Comparison of ENCODE assay signal across 14 cellular contexts in the genomic region with DNA sequence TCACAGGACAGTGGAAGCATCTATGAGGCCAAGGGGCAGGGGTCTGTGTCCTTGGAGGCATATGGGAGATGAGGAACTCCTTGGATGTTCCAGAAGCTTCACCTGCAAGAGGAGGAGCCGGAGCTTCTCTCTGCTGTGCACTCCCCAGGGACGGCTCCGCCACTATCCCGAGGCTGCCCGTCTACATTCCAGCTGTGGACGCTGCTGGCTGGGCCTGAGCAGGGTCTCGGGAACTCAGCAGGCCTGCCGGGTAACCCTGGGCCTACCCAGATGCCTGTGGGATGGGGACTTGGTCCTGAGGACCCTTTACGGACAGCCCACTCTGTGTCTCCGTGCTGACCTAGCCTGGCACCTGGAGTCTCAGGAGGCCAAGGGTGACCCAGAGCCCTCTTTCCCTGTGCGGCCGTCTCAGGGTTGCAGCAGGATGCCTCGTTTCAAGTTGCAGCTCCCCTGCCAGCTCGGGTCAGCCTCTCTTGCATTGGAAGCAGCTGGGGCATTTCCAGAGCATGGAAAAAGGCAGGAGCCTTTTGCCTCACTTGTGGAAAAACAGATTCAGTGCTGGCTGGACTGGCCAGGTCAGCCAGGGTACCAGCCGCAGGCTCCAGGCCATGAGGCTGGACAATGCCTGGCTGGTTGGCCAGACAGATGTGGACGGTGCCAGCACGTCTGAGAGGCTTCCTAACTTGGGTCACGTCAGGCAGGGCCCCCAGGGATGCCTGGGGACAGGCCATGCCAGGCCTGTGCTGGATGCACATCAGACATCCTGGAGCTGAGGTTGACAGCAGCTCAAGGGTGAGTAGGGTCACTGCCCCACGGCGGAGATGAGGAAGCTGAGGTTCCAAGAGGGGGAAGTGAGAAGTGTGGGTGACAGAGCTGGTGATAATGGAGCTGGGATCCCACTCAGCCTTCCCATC. TPM values are rescaled to one million over a fixed set of nuclear protein-coding genes. Genes with fewer than 3 reads are reported as not detected.
DNase-seq lines count a peak whose midpoint lies in the region; ATAC-seq, FAIRE-seq and TF ChIP-seq lines count a peak whose summit lies in the region.
"Had no signal": no experiment of that assay in that cellular context is flagged by ENCODE, and none has a peak within 500 bp of the region (broad histone marks: within the 10 kb centered on the region; RNA-seq: fewer than 3 reads in every experiment).

No MANE protein-coding gene starts in this region.

- POLR2A ChIA-PET in GM12878 (lab: Charles Lee): interaction anchor here (0.8 kb wide), 1 partner anchor 14 kb away, joined by 3 read pairs; no protein-coding TSS in a partner anchor
- POLR2A ChIA-PET in HepG2 (lab: Yijun Ruan, JAX): no interaction called here

- RAD21 ChIA-PET in GM12878 (lab: Charles Lee; ENCODE audit: unreplicated experiment): no interaction called here

- TF ChIP-seq EP300 in GM12878 (IDR thresholded peaks at IDR 0.05; ENCODE audit: borderline replicate concordance in 1 of 2, control insufficient read depth in 1 of 2, low read depth in 2 of 2, low read length in 2 of 2): no peak
- TF ChIP-seq EP300 in HepG2 (IDR thresholded peaks at IDR 0.05; ENCODE audit: low read depth in 2 of 2, low read length in 2 of 2): no peak
- TF ChIP-seq EP300 in HepG2 (CRISPR knock-in tag; IDR thresholded peaks at IDR 0.05; ENCODE audit: borderline replicate concordance): no peak
- TF ChIP-seq EP300 in suprapubic skin (IDR thresholded peaks at IDR 0.05): no peak

- no peaks in the 10 kb centered on the region for H3K9me3 ChIP-seq in GM12878 (replicated peaks; ENCODE audit: control insufficient read depth, insufficient read depth, low read length)
- no peaks in the 10 kb centered on the region for H3K9me3 ChIP-seq in HepG2 (ENCODE audit: low read length)
- H3K9me3 ChIP-seq in suprapubic skin: no peaks in the 10 kb centered on the region
- H3K9me3 ChIP-seq: esophagus squamous epithelium had no signal

- H3K36me3 ChIP-seq in GM12878 (ENCODE audit: control insufficient read depth in 2 of 2, insufficient read depth in 2 of 2, low read length in 1 of 2): no peaks in the 10 kb centered on the region
- H3K36me3 ChIP-seq in HepG2 (replicated peaks in 1 of 2; ENCODE audit: control insufficient read depth in 1 of 2, insufficient read depth in 2 of 2, low read length in 2 of 2): no peaks in the 10 kb centered on the region
- H3K36me3 ChIP-seq in suprapubic skin: no peaks in the 10 kb centered on the region
- H3K36me3 ChIP-seq: esophagus squamous epithelium had no signal

- no peaks in the 10 kb centered on the region for H3K4me1 ChIP-seq in GM12878 (ENCODE audit: control insufficient read depth, insufficient read depth, low read length)
- peaks cover 66% of the 10 kb centered on the region for H3K4me1 ChIP-seq in HepG2 (ENCODE audit: insufficient read depth, low read length)
- peaks cover 3% of the 10 kb centered on the region for H3K4me1 ChIP-seq in suprapubic skin
- H3K4me1 ChIP-seq: esophagus squamous epithelium had no signal

- no peaks in the 10 kb centered on the region for H3K27me3 ChIP-seq in GM12878 (replicated peaks in 1 of 2; ENCODE audit: control insufficient read depth in 2 of 2, insufficient read depth in 2 of 2, low read length in 1 of 2)
- peaks cover 0 to 78% of the 10 kb centered on the region in 2 experiments; a peak in 3 of 5 replicates for H3K27me3 ChIP-seq in HepG2 (ENCODE audit: control insufficient read depth in 1 of 2, insufficient read depth in 2 of 2, low read length in 2 of 2)
- H3K27me3 ChIP-seq in suprapubic skin: no peaks in the 10 kb centered on the region

- H4K20me1 ChIP-seq in GM12878 (ENCODE audit: control insufficient read depth, insufficient read depth): peaks cover 2% of the 10 kb centered on the region; the same call in 1 of the 2 replicates
- H4K20me1 ChIP-seq in HepG2 (ENCODE audit: insufficient read depth, low read length): no peaks in the 10 kb centered on the region

- TF ChIP-seq CTCF in GM12878 (IDR thresholded peaks at IDR 0.05 in 2 of 3, conservative IDR thresholded peaks at IDR 0.05 in 1 of 3; ENCODE audit: control insufficient read depth in 2 of 3, extremely low read depth in 1 of 3, insufficient read depth in 1 of 3, low read depth in 3 of 3, low read length in 3 of 3) (no peak), HepG2 (CRISPR knock-in tag; IDR thresholded peaks at IDR 0.05) (no peak), suprapubic skin (IDR thresholded peaks at IDR 0.05) (no peak)

- no peak overlapping the region for H3K4me2 ChIP-seq in GM12878 (ENCODE audit: control insufficient read depth, insufficient read depth)
- H3K4me2 ChIP-seq in HepG2 (ENCODE audit: low read depth, low read length): peak overlapping the region; percentile 14; the same call in 1 of the 2 replicates

- SMC1A ChIA-PET in GM12878 (lab: Charles Lee; ENCODE audit: uncharacterized antibody, unreplicated experiment): interaction anchor here (0.5 to 7.8 kb wide), 5 partner anchors 31 to 93 kb away, joined by 3 to 62 read pairs (median 3); no protein-coding TSS in a partner anchor

- peak; percentile 87 for DNase-seq in MV-4-11 (lab: John Stamatoyannopoulos, UW)
- no peak for DNase-seq in GM12878 (ENCODE audit: low read depth, low spot score)
- no peak for DNase-seq in HepG2 (ENCODE audit: low spot score)
- peak; percentile 55 to 68 for DNase-seq in suprapubic skin (ENCODE audit: low spot score in 2 of 2)
- DNase-seq in DMS79 (lab: John Stamatoyannopoulos, UW): no peak
- no peak for DNase-seq in NCI-H226
- DNase-seq in GM19239 (ENCODE audit: insufficient read length, low spot score): no peak
- DNase-seq: activated CD4-positive, CD25-positive, alpha-beta regulatory T cell treated with anti-CD3 and anti-CD28 coated beads, Interleukin-2, amount 50 U/mL, for 72 hours; activated effector memory CD4-positive, alpha-beta T cell treated with anti-CD3 and anti-CD28 coated beads, Interleukin-2, amount 50 U/mL, for 16 hours; esophagus squamous epithelium had no signal

- no peak overlapping the region for H3K4me3 ChIP-seq in GM12878
- no peak overlapping the region for H3K4me3 ChIP-seq in HepG2 (replicated peaks in 1 of 3; ENCODE audit: insufficient read depth in 1 of 3, low read depth in 2 of 3, low read length in 3 of 3)
- H3K4me3 ChIP-seq in suprapubic skin: no peak overlapping the region
- H3K4me3 ChIP-seq: esophagus squamous epithelium had no signal

- H2AFZ ChIP-seq in GM12878 (ENCODE audit: control insufficient read depth, low read depth, low read length) (no peak overlapping the region), HepG2 (ENCODE audit: low read length) (no peak overlapping the region)

- CTCF ChIA-PET in GM12878 (lab: Yijun Ruan, JAX): interaction anchor here (1.1 to 9.2 kb wide), 6 partner anchors 13 to 601 kb away, joined by 4 to 187 read pairs (median 4); no protein-coding TSS in a partner anchor
- CTCF ChIA-PET in HepG2 (lab: Yijun Ruan, JAX; ENCODE audit: low intra/inter-chr PET ratio, low total read pairs): no interaction called here

- H3K27ac ChIP-seq in GM12878 (ENCODE audit: control insufficient read depth, insufficient read depth): no peak overlapping the region
- no peak overlapping the region for H3K27ac ChIP-seq in HepG2 (ENCODE audit: extremely low read length, insufficient read depth, low read length)
- no peak overlapping the region for H3K27ac ChIP-seq in suprapubic skin
- H3K27ac ChIP-seq: esophagus squamous epithelium had no signal

- H3K9ac ChIP-seq in GM12878 (ENCODE audit: control insufficient read depth, insufficient read depth, low read length) (no peak overlapping the region), HepG2 (ENCODE audit: insufficient read depth, low read depth, low read length) (no peak overlapping the region)

- FAIRE-seq in GM12878 (lab: Jason Lieb, UNC): no peak
- FAIRE-seq in HepG2 (lab: Jason Lieb, UNC): no peak
- FAIRE-seq in GM19239 (lab: Jason Lieb, UNC): no peak

- no peaks in the 10 kb centered on the region for H3K79me2 ChIP-seq in GM12878 (ENCODE audit: control insufficient read depth, insufficient read depth, low read length)
- no peaks in the 10 kb centered on the region for H3K79me2 ChIP-seq in HepG2 (ENCODE audit: insufficient read depth, low read length)

- no TSS peak for BruUV-seq in GM12878 (replicated peaks; lab: Mats Ljungman, UMichigan)
- BruUV-seq in HepG2 (replicated peaks; lab: Mats Ljungman, UMichigan): no TSS peak

- ATAC-seq in GM12878: peak; percentile 41
- ATAC-seq in HepG2: peak; percentile 27
- ATAC-seq: stimulated activated effector memory CD8-positive, alpha-beta T cell treated with anti-CD3 and anti-CD28 coated beads, Interleukin-12 subunit alpha, Interleukin-12 subunit beta, amount 100 ng/mL, for 72 hours had no signal

- in situ Hi-C loops in GM12878 (cut with MboI) (loop anchor here (10.0 kb wide), 1 partner anchor 598 kb away; no protein-coding TSS in a partner anchor), HepG2 (cut with HindIII; ENCODE audit: extremely low pct_ligation_motif_present, low pct_unique_long_range_greater_than_20kb) (loop anchor here (5.0 kb wide), 1 partner anchor 260 kb away; a partner anchor contains a TSS)

- WGBS in GM12878 (ENCODE audit: insufficient coverage, insufficient replicate concordance, low lambda C conversion rate, missing lambda C conversion rate): 29% methylated on average over 20 of the region's 20 CpGs
- WGBS in HepG2 (ENCODE audit: low lambda C conversion rate): 38% methylated on average over 14 of the region's 20 CpGs
- 59% methylated on average over 8 of the region's 20 CpGs for WGBS in suprapubic skin

- intact Hi-C loops in GM12878 (cut with micrococcal nuclease; ENCODE audit: unreplicated experiment) (no loop called here), HepG2 (cut with micrococcal nuclease; ENCODE audit: unreplicated experiment) (no loop called here)

- TF ChIP-seq POLR2A in GM12878 (IDR thresholded peaks at IDR 0.05; ENCODE audit: low read depth, low read length) (no peak), HepG2 (IDR thresholded peaks at IDR 0.05; ENCODE audit: insufficient read depth in 1 of 2, low read depth in 2 of 2, low read length in 2 of 2) (no peak), suprapubic skin (IDR thresholded peaks at IDR 0.05) (no peak)

- TF ChIP-seq RAD21 in GM12878 (IDR thresholded peaks at IDR 0.05; ENCODE audit: insufficient read depth, low read depth, low read length) (no peak), HepG2 (CRISPR knock-in tag; IDR thresholded peaks at IDR 0.05) (no peak)

RNA-seq across cellular contexts. Expression of a gene that starts 41.5 kb away (rescaled TPM):
- total RNA-seq in GM12878 (2013; cell fraction: nucleolus; rRNA removed): not detected in 2 replicates
- total RNA-seq in GM12878 (2014; rRNA removed) (not detected in 2 replicates), GM12878 (2014; rRNA removed; fragmentation: Illumina TruSeq; extraction: Trizol) (not detected in 2 replicates), GM12878 (2021) (not detected in 2 replicates), HepG2 (2016; rRNA removed; fragmentation: Illumina TruSeq; extraction: Trizol) (not detected in 2 replicates), suprapubic skin (not detected)
- polyA plus RNA-seq in GM12878 (2011; ENCODE audit: low read depth): not detected
- polyA plus RNA-seq in GM12878 (2011; rRNA removed) (0.07 and 0.26 TPM in 2 replicates), GM12878 (2014; fragmentation: Illumina TruSeq; extraction: Trizol) (not detected in 2 replicates), GM12878 (2014; fragmentation: Nextera tagmentation; extraction: Ambion mirVana) (not detected), GM12878 (2014; rRNA removed) (not detected in 2 replicates), GM12878 (2016; fragmentation: Nextera tagmentation; extraction: Ambion mirVana) (not detected), HepG2 (2011; rRNA removed) (not detected in 2 replicates)
- 0.08 and 0.13 TPM in 2 replicates for polyA plus RNA-seq in GM12878 (2011; cell fraction: cytosol; rRNA removed)
- polyA plus RNA-seq in GM12878 (2011; cell fraction: nucleus; rRNA removed): 0.26 and 0.45 TPM in 2 replicates
- polyA plus RNA-seq in GM12878 (2012): not detected in 2 replicates
- polyA minus RNA-seq in GM12878 (2011; rRNA and poly(A)+ RNA removed): 0.15 TPM in 1 of 2 replicates, not detected in the other
- polyA minus RNA-seq in GM12878 (2011; cell fraction: cytosol; rRNA and poly(A)+ RNA removed): not detected in 2 replicates
- 0.19 and 0.60 TPM in 2 replicates for polyA minus RNA-seq in GM12878 (2011; cell fraction: nucleus; rRNA and poly(A)+ RNA removed)
- not detected in 2 replicates for total RNA-seq in HepG2 (2016; cell fraction: cytosol; rRNA removed; fragmentation: Illumina TruSeq; extraction: Trizol; ENCODE audit: low read depth)
- total RNA-seq in HepG2 (2016; cell fraction: insoluble cytoplasmic fraction; rRNA removed; fragmentation: Illumina TruSeq; extraction: Trizol): not detected in 2 replicates
- total RNA-seq in HepG2 (2016; cell fraction: membrane; rRNA removed; fragmentation: Illumina TruSeq; extraction: Trizol): not detected in 2 replicates
- total RNA-seq in HepG2 (2016; cell fraction: nucleus; rRNA removed; fragmentation: Illumina TruSeq; extraction: Trizol): not detected in 2 replicates
- not detected in 2 replicates for polyA plus RNA-seq in HepG2 (2011; cell fraction: cytosol; rRNA removed)
- not detected in 2 replicates for polyA plus RNA-seq in HepG2 (2011; cell fraction: nucleus; rRNA removed)
- 2.8 and 3.7 TPM in 2 replicates for polyA plus RNA-seq in HepG2 (2012)
- not detected in 2 replicates for polyA plus RNA-seq in HepG2 (2016; cell fraction: cytosol; fragmentation: Illumina TruSeq; extraction: Trizol; ENCODE audit: low read depth)
- not detected in 2 replicates for polyA plus RNA-seq in HepG2 (2016; cell fraction: insoluble cytoplasmic fraction; fragmentation: Illumina TruSeq; extraction: Trizol; ENCODE audit: low read depth)
- polyA plus RNA-seq in HepG2 (2016; cell fraction: membrane; fragmentation: Illumina TruSeq; extraction: Trizol; ENCODE audit: low read depth): not detected in 2 replicates
- not detected in 2 replicates for polyA plus RNA-seq in HepG2 (2016; cell fraction: nucleus; fragmentation: Illumina TruSeq; extraction: Trizol; ENCODE audit: insufficient read depth, low read depth)
- not detected in 2 replicates for polyA minus RNA-seq in HepG2 (2011; rRNA and poly(A)+ RNA removed; ENCODE audit: low replicate concordance)
- not detected in 2 replicates for polyA minus RNA-seq in HepG2 (2011; cell fraction: cytosol; rRNA and poly(A)+ RNA removed)
- not detected in 2 replicates for polyA minus RNA-seq in HepG2 (2011; cell fraction: nucleus; rRNA and poly(A)+ RNA removed)
- total RNA-seq: bronchial epithelial cell, esophagus squamous epithelium had no signal
- polyA plus RNA-seq: IgD-negative memory B cell had no signal

RNA-seq across cellular contexts. Expression of a gene that starts 51.1 kb away (rescaled TPM):
- total RNA-seq in GM12878 (2013; cell fraction: nucleolus; rRNA removed): 1.6 and 1.9 TPM in 2 replicates
- total RNA-seq in GM12878 (2014; rRNA removed): 0.28 TPM in 1 of 2 replicates, not detected in the other
- total RNA-seq in GM12878 (2014; rRNA removed; fragmentation: Illumina TruSeq; extraction: Trizol): 0.09 TPM in 1 of 2 replicates, not detected in the other
- 0.16 and 0.44 TPM in 2 replicates for total RNA-seq in GM12878 (2021)
- not detected for polyA plus RNA-seq in GM12878 (2011; ENCODE audit: low read depth)
- polyA plus RNA-seq in GM12878 (2011; rRNA removed): 0.32 and 0.67 TPM in 2 replicates
- polyA plus RNA-seq in GM12878 (2011; cell fraction: cytosol; rRNA removed): 0.45 and 0.70 TPM in 2 replicates
- 1.2 and 1.3 TPM in 2 replicates for polyA plus RNA-seq in GM12878 (2011; cell fraction: nucleus; rRNA removed)
- polyA plus RNA-seq in GM12878 (2012): 0.23 and 0.25 TPM in 2 replicates
- 0.10 and 0.16 TPM in 2 replicates for polyA plus RNA-seq in GM12878 (2014; fragmentation: Illumina TruSeq; extraction: Trizol)
- under 1 TPM in 1 of 2 experiments, not detected in 1; 0.07 TPM for polyA plus RNA-seq in GM12878 (2014; fragmentation: Nextera tagmentation; extraction: Ambion mirVana)
- polyA plus RNA-seq in GM12878 (2014; rRNA removed): 0.20 and 0.24 TPM in 2 replicates
- not detected for polyA plus RNA-seq in GM12878 (2016; fragmentation: Nextera tagmentation; extraction: Ambion mirVana)
- polyA minus RNA-seq in GM12878 (2011; rRNA and poly(A)+ RNA removed): 0.51 and 0.88 TPM in 2 replicates
- polyA minus RNA-seq in GM12878 (2011; cell fraction: cytosol; rRNA and poly(A)+ RNA removed): 0.67 TPM in 1 of 2 replicates, not detected in the other
- 0.24 and 0.67 TPM in 2 replicates for polyA minus RNA-seq in GM12878 (2011; cell fraction: nucleus; rRNA and poly(A)+ RNA removed)
- total RNA-seq in HepG2 (2016; rRNA removed; fragmentation: Illumina TruSeq; extraction: Trizol): 23.7 and 37.7 TPM in 2 replicates
- total RNA-seq in HepG2 (2016; cell fraction: cytosol; rRNA removed; fragmentation: Illumina TruSeq; extraction: Trizol; ENCODE audit: low read depth): 28.9 and 37.4 TPM in 2 replicates
- total RNA-seq in HepG2 (2016; cell fraction: insoluble cytoplasmic fraction; rRNA removed; fragmentation: Illumina TruSeq; extraction: Trizol): 22.3 and 38.3 TPM in 2 replicates
- total RNA-seq in HepG2 (2016; cell fraction: membrane; rRNA removed; fragmentation: Illumina TruSeq; extraction: Trizol): 42.2 and 48.4 TPM in 2 replicates
- 34.2 and 36.8 TPM in 2 replicates for total RNA-seq in HepG2 (2016; cell fraction: nucleus; rRNA removed; fragmentation: Illumina TruSeq; extraction: Trizol)
- polyA plus RNA-seq in HepG2 (2011; rRNA removed): 115 and 141 TPM in 2 replicates
- 117 and 121 TPM in 2 replicates for polyA plus RNA-seq in HepG2 (2011; cell fraction: cytosol; rRNA removed)
- polyA plus RNA-seq in HepG2 (2011; cell fraction: nucleus; rRNA removed): 112 and 119 TPM in 2 replicates
- 79.4 and 99.6 TPM in 2 replicates for polyA plus RNA-seq in HepG2 (2012)
- polyA plus RNA-seq in HepG2 (2016; cell fraction: cytosol; fragmentation: Illumina TruSeq; extraction: Trizol; ENCODE audit: low read depth): 35.8 and 51.6 TPM in 2 replicates
- polyA plus RNA-seq in HepG2 (2016; cell fraction: insoluble cytoplasmic fraction; fragmentation: Illumina TruSeq; extraction: Trizol; ENCODE audit: low read depth): 29.9 and 33.6 TPM in 2 replicates
- polyA plus RNA-seq in HepG2 (2016; cell fraction: membrane; fragmentation: Illumina TruSeq; extraction: Trizol; ENCODE audit: low read depth): 42.8 and 53.0 TPM in 2 replicates
- 58.5 and 61.9 TPM in 2 replicates for polyA plus RNA-seq in HepG2 (2016; cell fraction: nucleus; fragmentation: Illumina TruSeq; extraction: Trizol; ENCODE audit: insufficient read depth, low read depth)
- polyA minus RNA-seq in HepG2 (2011; rRNA and poly(A)+ RNA removed; ENCODE audit: low replicate concordance): 8.6 and 130 TPM in 2 replicates
- 23.8 and 26.3 TPM in 2 replicates for polyA minus RNA-seq in HepG2 (2011; cell fraction: cytosol; rRNA and poly(A)+ RNA removed)
- 72.6 and 73.7 TPM in 2 replicates for polyA minus RNA-seq in HepG2 (2011; cell fraction: nucleus; rRNA and poly(A)+ RNA removed)
- 1 to 10 TPM; 1.6 to 10.0 (median 7.7) TPM for total RNA-seq in suprapubic skin
- total RNA-seq: bronchial epithelial cell had no signal
- polyA plus RNA-seq: IgD-negative memory B cell, neural cell had no signal

Comparison
In these comparisons a context has a peak if more than half of its experiments do, and no peak if none do; other contexts are left out.
1. DNase-seq: peak in MV-4-11 (single experiment) and suprapubic skin (2 of 2); none in GM12878 (single experiment), HepG2 (single experiment), DMS79 (single experiment), NCI-H226 (single experiment) and GM19239 (single experiment).